In genomic region chr5:132210944-132211343, GRCh38 we compare ENCODE assay signal across 20 cellular contexts.
"Had no signal": no experiment of that assay in that cellular context is flagged by ENCODE, and none has a peak within 500 bp of the region (broad histone marks: within the 10 kb centered on the region; RNA-seq: fewer than 3 reads in every experiment).

No MANE protein-coding gene starts in this region.

- H3K4me3 Mint-ChIP-seq: memory B cell, naive B cell, neural crest cell, type B pancreatic cell had no signal

- ATAC-seq: gastroesophageal sphincter, left lobe of liver, lower lobe of right lung, right lobe of liver had no signal

- H3K36me3 Mint-ChIP-seq: memory B cell, naive B cell had no signal

- H3K27ac Mint-ChIP-seq: memory B cell, naive B cell, progenitor cell of endocrine pancreas, type B pancreatic cell had no signal

- H3K36me3 ChIP-seq: uterus had no signal

- H3K4me1 ChIP-seq: right lobe of liver, uterus had no signal

- H3K27me3 Mint-ChIP-seq: progenitor cell of endocrine pancreas, type B pancreatic cell had no signal

- H3K4me3 ChIP-seq: cardiac muscle cell, esophagus squamous epithelium, gastroesophageal sphincter, lower lobe of right lung, right lobe of liver, skin epidermis, thyroid gland, uterus had no signal

- H3K9me3 Mint-ChIP-seq: naive B cell, neural crest cell, type B pancreatic cell had no signal

- H3K27me3 ChIP-seq: cardiac muscle cell, esophagus squamous epithelium, gastroesophageal sphincter, right lobe of liver, thyroid gland, uterus had no signal

- H3K4me1 Mint-ChIP-seq: neural crest cell had no signal

- H3K27ac ChIP-seq: cardiac muscle cell, esophagus squamous epithelium, gastroesophageal sphincter, lower lobe of right lung, right lobe of liver, skin epidermis, thyroid gland, uterus had no signal

- DNase-seq: cerebellar nuclear complex; dermis blood vessel endothelial cell; esophagus squamous epithelium; foreskin fibroblast; hypothalamus; lower lobe of right lung; midbrain; naive B cell; right lobe of liver; stimulated activated naive CD4-positive, alpha-beta T cell; thyroid gland; uterus had no signal

- H3K9me3 ChIP-seq: esophagus squamous epithelium, gastroesophageal sphincter, lower lobe of right lung, right lobe of liver, thyroid gland, uterus had no signal
